13 cellular contexts compared by ENCODE assay signal in the genomic region with DNA sequence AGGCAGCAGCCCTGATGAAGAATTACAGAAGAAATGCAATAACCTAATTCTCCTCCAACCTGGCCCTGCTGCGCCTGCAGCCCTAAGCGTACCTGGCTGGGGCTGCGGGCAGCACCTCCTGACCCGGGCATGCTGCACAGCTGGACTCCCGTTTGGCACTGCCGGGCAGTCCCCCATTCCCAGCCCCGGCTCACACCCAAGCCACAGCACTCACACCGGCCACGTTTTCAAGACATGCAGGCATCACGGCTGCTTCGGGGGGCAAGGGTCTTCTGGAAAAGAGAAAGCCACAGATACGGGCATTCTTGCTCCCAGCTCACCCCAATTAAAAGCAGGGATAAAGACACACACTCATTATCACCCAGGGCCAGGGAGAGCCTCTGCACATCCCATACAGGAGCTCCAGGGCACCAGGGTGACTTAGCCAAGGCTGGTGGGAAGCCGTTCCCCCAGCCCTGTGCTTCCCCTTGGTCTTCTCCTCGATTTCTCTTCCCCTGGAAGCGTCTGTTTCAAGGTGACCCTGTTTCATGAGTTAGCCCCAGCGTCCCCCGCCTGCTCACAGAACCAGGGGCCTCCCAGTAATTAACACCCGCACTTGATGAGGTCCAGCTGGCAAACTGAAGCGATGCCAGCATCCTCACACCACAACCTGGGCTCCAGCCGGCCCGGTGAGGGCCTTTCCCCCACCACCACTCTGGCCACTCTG.
"Had no signal": no experiment of that assay in that cellular context is flagged by ENCODE, and none has a peak within 500 bp of the region (broad histone marks: within the 10 kb centered on the region; RNA-seq: fewer than 3 reads in every experiment).

No MANE protein-coding gene starts in this region.

- H3K4me1 ChIP-seq: breast epithelium, right lobe of liver, suprapubic skin, upper lobe of right lung had no signal

- H3K9me3 ChIP-seq: breast epithelium, right lobe of liver, suprapubic skin, upper lobe of right lung had no signal

- H3K36me3 ChIP-seq: breast epithelium, right lobe of liver, suprapubic skin, upper lobe of right lung had no signal

- H3K27ac ChIP-seq: breast epithelium, right lobe of liver, suprapubic skin, upper lobe of right lung had no signal

- H3K36me3 Mint-ChIP-seq: activated naive CD8-positive, alpha-beta T cell had no signal

- H3K4me3 Mint-ChIP-seq: activated naive CD8-positive, alpha-beta T cell; activated T-cell treated with anti-CD3 and anti-CD28 coated beads, Interleukin-2, amount 50 U/mL, for 24 hours; T-helper 1 cell treated with Interleukin-12 subunit alpha and Interleukin-12 subunit beta and Interleukin-4 antibody, amounts not matched to agents 30 μg/mL and 1 μg/mL, for 36 hours had no signal

- H3K27me3 ChIP-seq: breast epithelium, right lobe of liver, suprapubic skin, upper lobe of right lung had no signal

- DNase-seq: activated CD4-positive, alpha-beta T cell treated with anti-CD3 and anti-CD28 coated beads, Interleukin-2, amount 50 U/mL, for 1 hour; activated effector memory CD4-positive, alpha-beta T cell treated with anti-CD3 and anti-CD28 coated beads, Interleukin-2, amount 50 U/mL, for 16 hours; activated T-cell treated with anti-CD3 and anti-CD28 coated beads, Interleukin-2, amount 50 U/mL, for 24 hours; foreskin melanocyte; posterior cingulate gyrus; stimulated activated CD4-positive, alpha-beta T cell treated with anti-CD3 and anti-CD28 coated beads, Interleukin-2, amount 100 ng/mL, for 24 hours; stimulated activated naive CD4-positive, alpha-beta T cell; upper lobe of right lung had no signal

- H3K9me3 Mint-ChIP-seq: activated T-cell treated with anti-CD3 and anti-CD28 coated beads, Interleukin-2, amount 50 U/mL, for 24 hours; T-helper 1 cell treated with Interleukin-12 subunit alpha and Interleukin-12 subunit beta and Interleukin-4 antibody, amounts not matched to agents 30 μg/mL and 1 μg/mL, for 36 hours had no signal

- H3K4me3 ChIP-seq: breast epithelium, right lobe of liver, suprapubic skin, upper lobe of right lung had no signal

- ATAC-seq: right lobe of liver, upper lobe of right lung had no signal

- H3K27ac Mint-ChIP-seq: activated naive CD8-positive, alpha-beta T cell; activated T-cell treated with anti-CD3 and anti-CD28 coated beads, Interleukin-2, amount 50 U/mL, for 24 hours; T-helper 1 cell treated with Interleukin-12 subunit alpha and Interleukin-12 subunit beta and Interleukin-4 antibody, amounts not matched to agents 30 μg/mL and 1 μg/mL, for 36 hours had no signal
